ENCODE assay signal across 8 cellular contexts in the genomic region with DNA sequence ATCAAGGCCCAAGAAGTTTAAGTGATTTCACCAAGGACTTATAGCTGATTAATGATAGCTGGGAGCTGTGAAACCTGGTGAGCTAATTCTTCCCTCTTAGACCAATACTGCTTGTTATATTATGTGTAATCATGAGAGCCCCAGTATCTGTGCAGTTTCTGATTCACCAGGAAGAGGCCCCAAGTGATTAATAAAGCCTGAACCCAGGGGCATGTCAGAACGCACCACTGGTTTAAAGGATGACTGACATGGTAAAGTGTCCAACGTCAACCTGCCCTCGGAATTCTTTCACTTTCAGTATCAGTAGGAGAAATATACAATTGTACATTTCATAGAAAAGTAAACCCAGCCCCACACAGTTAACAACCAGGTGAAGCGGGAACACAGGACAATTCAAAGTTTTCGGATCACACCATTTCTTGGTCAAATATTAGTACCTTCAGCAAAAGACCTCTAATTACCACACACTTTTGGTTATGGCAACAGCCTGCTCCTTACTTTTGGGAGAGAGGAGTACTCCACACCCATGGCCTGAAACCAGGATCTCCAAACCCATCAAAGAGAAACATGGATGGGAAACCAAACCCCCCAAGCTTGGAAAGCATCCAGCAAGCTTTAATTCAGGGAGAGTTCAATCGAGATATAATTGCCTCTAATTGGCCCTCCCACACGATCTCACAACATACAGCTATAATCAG. TPM values are rescaled to one million over a fixed set of nuclear protein-coding genes. Genes with fewer than 3 reads are reported as not detected.
A peak's percentile ranks its signal among the peaks of the same experiment; 100 is the strongest.
DNase-seq lines count a peak whose midpoint lies in the region; ATAC-seq and TF ChIP-seq lines count a peak whose summit lies in the region.

No MANE protein-coding gene starts in this region.

- DNase-seq in NCI-H2171 treated with DMSO at 0.1 percent for 48 hours (lab: John Stamatoyannopoulos, UW) (peak; percentile 17), NCI-H2171 (lab: John Stamatoyannopoulos, UW) (no peak), PC-9 (peak; percentile 42 to 93), colonic mucosa (peak; percentile 51), osteoblast (ENCODE audit: insufficient read length, low spot score, missing footprints) (peak; percentile 25), ureter (ENCODE audit: low spot score) (no peak)
- no peak for DNase-seq in NK-92 treated with Interleukin-12 subunit alpha and Interleukin-12 subunit beta, amount 100 ng/mL, for 24 hours (lab: John Stamatoyannopoulos, UW)

- H3K4me1 ChIP-seq in PC-9 (replicated peaks; ENCODE audit: insufficient read depth) (peaks cover 57% of the 10 kb centered on the region), colonic mucosa (peaks cover 14% of the 10 kb centered on the region), osteoblast (ENCODE audit: insufficient read depth, low read length) (peaks cover 25% of the 10 kb centered on the region)

- no peak for TF ChIP-seq CTCF in PC-9 (conservative IDR thresholded peaks at IDR 0.05)
- no peak for TF ChIP-seq CTCF in colonic mucosa (IDR thresholded peaks at IDR 0.05)
- TF ChIP-seq CTCF in osteoblast (IDR thresholded peaks at IDR 0.05; ENCODE audit: extremely low read depth, low read depth, low read length), result no peak

- no TSS peak for BruUV-seq in PC-9 (replicated peaks; lab: Mats Ljungman, UMichigan)

- H3K9me3 ChIP-seq in PC-9 (ENCODE audit: insufficient read depth, low read depth), result no peaks in the 10 kb centered on the region
- no peaks in the 10 kb centered on the region for H3K9me3 ChIP-seq in colonic mucosa
- no peaks in the 10 kb centered on the region for H3K9me3 ChIP-seq in osteoblast (ENCODE audit: low read depth, low read length)

- H3K4me3 ChIP-seq in PC-9, result peak overlapping the region; percentile 51
- H3K4me3 ChIP-seq in colonic mucosa, result peak overlapping the region; percentile 8
- H3K4me3 ChIP-seq in osteoblast (ENCODE audit: insufficient read depth, low read length), result peak overlapping the region; percentile 24

- ATAC-seq in HG02610 (IDR thresholded peaks at IDR 0.05; ENCODE audit: unreplicated experiment), result peak; percentile 98

- H4K20me1 ChIP-seq in PC-9 (ENCODE audit: insufficient read depth) (no peaks in the 10 kb centered on the region), osteoblast (ENCODE audit: insufficient read depth, low read length) (no peaks in the 10 kb centered on the region)

- intact Hi-C loops in PC-9 (cut with micrococcal nuclease; ENCODE audit: unreplicated experiment) (loop anchor here (1.0 to 5.0 kb wide), 2 partner anchors 22 to 140 kb away; no protein-coding TSS in a partner anchor), colonic mucosa (cut with DNase I) (no loop called here)

- H3K9ac ChIP-seq in colonic mucosa (ENCODE audit: low read depth in 2 of 2, low read length in 2 of 2), result peak overlapping the region in 1 of 2 donors; percentile 4

- H3K9me2 ChIP-seq in PC-9 (ENCODE audit: insufficient read depth), result no peaks in the 10 kb centered on the region

- H3K36me3 ChIP-seq in PC-9 (ENCODE audit: low read depth) (no peaks in the 10 kb centered on the region), colonic mucosa (no peaks in the 10 kb centered on the region), osteoblast (ENCODE audit: insufficient read depth, low read length) (no peaks in the 10 kb centered on the region)

- H3K27me3 ChIP-seq in PC-9 (ENCODE audit: insufficient read depth, low read depth) (no peaks in the 10 kb centered on the region), colonic mucosa (no peaks in the 10 kb centered on the region), osteoblast (ENCODE audit: insufficient read depth, low read length) (no peaks in the 10 kb centered on the region)

- H3F3A ChIP-seq in PC-9 (ENCODE audit: insufficient read depth, low read depth), result peaks cover 20% of the 10 kb centered on the region

- peak overlapping the region; percentile 86 for H3K27ac ChIP-seq in PC-9
- H3K27ac ChIP-seq in colonic mucosa, result peak overlapping the region; percentile 33
- peak overlapping the region; percentile 2 for H3K27ac ChIP-seq in osteoblast (ENCODE audit: low read depth, low read length)

- H3K4me2 ChIP-seq in PC-9, result peak overlapping the region; percentile 83
- H3K4me2 ChIP-seq in osteoblast (ENCODE audit: insufficient read depth, low read length), result peak overlapping the region; percentile 70

- H3K79me2 ChIP-seq in PC-9 (ENCODE audit: low read depth) (peaks cover 48% of the 10 kb centered on the region), osteoblast (ENCODE audit: insufficient read depth, low read length) (no peaks in the 10 kb centered on the region)

- H2AFZ ChIP-seq in PC-9 (0 out of 2 replicates have a peak overlapping the region, but pooled peaks have one; percentile 1), osteoblast (ENCODE audit: low read length) (peak overlapping the region; percentile 64)

- POLR2A ChIA-PET in PC-9 (lab: Charles Lee; ENCODE audit: unreplicated experiment), result interaction anchor here (0.5 to 0.6 kb wide), 3 partner anchors 26 to 1864 kb away, joined by 3 to 8 read pairs (median 4); no protein-coding TSS in a partner anchor

- CTCF ChIA-PET in PC-9 (lab: Charles Lee), result interaction anchor here (0.6 kb wide), 2 partner anchors 13 to 35 kb away, joined by 3 to 6 read pairs; no protein-coding TSS in a partner anchor

RNA-seq across cellular contexts. Expression of a gene that starts 28.5 kb away (rescaled TPM):
- total RNA-seq in PC-9 (2021), result 10.0 and 19.9 TPM in 2 replicates
- 10 to 100 TPM; 21.4 to 77.4 TPM for total RNA-seq in colonic mucosa
- under 0.01 and 0.36 TPM in 2 replicates for total RNA-seq in osteoblast
- 10.1 TPM for total RNA-seq in ureter

Comparison
In these comparisons a context has a peak if more than half of its experiments do, and no peak if none do; other contexts are left out.
1. DNase-seq: peak in NCI-H2171 treated with DMSO at 0.1 percent for 48 hours (single experiment), PC-9 (2 of 2), colonic mucosa (single experiment) and osteoblast (single experiment); none in NCI-H2171 (single experiment), ureter (single experiment) and NK-92 treated with Interleukin-12 subunit alpha and Interleukin-12 subunit beta, amount 100 ng/mL, for 24 hours (single experiment).
2. H3K27ac ChIP-seq: peak in every context shown above with its lines; median percentile 86 in PC-9; 33 in colonic mucosa; 2 in osteoblast.
3. Peak in every context shown above with its lines, with median percentiles within 50 percentile points of each other: H3K4me3 ChIP-seq.